ENCODE assay signal across 20 cellular contexts in the genomic region with DNA sequence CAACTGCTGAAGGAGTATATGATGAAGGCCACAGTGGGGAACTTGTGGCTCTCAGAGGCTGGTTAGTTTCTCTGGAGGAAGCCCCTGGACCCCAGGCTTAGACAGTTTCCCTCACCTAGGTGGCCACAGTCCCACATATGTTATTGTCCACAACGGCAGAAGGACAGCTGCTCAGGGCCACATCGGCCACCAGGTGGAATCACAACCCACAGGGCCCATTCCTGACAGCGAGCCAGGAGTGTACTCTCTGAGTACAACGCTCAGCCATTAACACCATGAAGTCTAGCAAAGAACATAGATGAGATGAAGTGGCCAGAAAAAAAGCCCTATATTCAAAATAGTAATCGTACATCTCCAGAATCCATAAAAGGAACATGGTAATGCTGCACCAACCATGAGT.
DNase-seq lines count a peak whose midpoint lies in the region; FAIRE-seq and TF ChIP-seq lines count a peak whose summit lies in the region.
"Had no signal": no experiment of that assay in that cellular context is flagged by ENCODE, and none has a peak within 500 bp of the region (broad histone marks: within the 10 kb centered on the region; RNA-seq: fewer than 3 reads in every experiment).

No MANE protein-coding gene starts in this region.

- no peak overlapping the region for H4K12ac ChIP-seq in trophoblast cell (ENCODE audit: low read depth, low read length)

- no peaks in the 10 kb centered on the region for H3K36me3 ChIP-seq in H1 (ENCODE audit: control insufficient read depth in 2 of 4, insufficient read depth in 4 of 4, low read length in 3 of 4)
- no peaks in the 10 kb centered on the region for H3K36me3 ChIP-seq in trophoblast cell (ENCODE audit: control insufficient read depth in 1 of 2, insufficient read depth in 2 of 2, low read length in 2 of 2)
- no peaks in the 10 kb centered on the region for H3K36me3 ChIP-seq in uterus
- H3K36me3 ChIP-seq: heart right ventricle, tibial artery had no signal

- H2AFZ ChIP-seq in H1 (ENCODE audit: low read length) (no peak overlapping the region), trophoblast cell (ENCODE audit: insufficient read depth, low read length, poor library complexity) (no peak overlapping the region)

- 87% methylated on average over 5 of the region's 5 CpGs; no CpG with 5 or more reads in 1 of the 2 experiments for WGBS in H1 (ENCODE audit: extremely low coverage in 1 of 2, insufficient coverage in 1 of 2, insufficient read length in 1 of 2, insufficient replicate concordance in 2 of 2, low coverage in 1 of 2, low lambda C conversion rate in 2 of 2, missing lambda C conversion rate in 1 of 2), 2 experiments
- no CpG with 5 or more reads among the region's 5 CpGs for WGBS in trophoblast cell (ENCODE audit: extremely low coverage, insufficient coverage, insufficient read length)

- FAIRE-seq in H1 (lab: Jason Lieb, UNC) = no peak
- FAIRE-seq: astrocyte had no signal

- no peaks in the 10 kb centered on the region for H4K20me1 ChIP-seq in H1 (replicated peaks in 1 of 2; ENCODE audit: control insufficient read depth in 1 of 2, insufficient read depth in 2 of 2, low read length in 2 of 2)

- no peak overlapping the region for H2BK15ac ChIP-seq in H1 (ENCODE audit: low read length)

- H3K9ac ChIP-seq in H1 (replicated peaks in 1 of 4; ENCODE audit: extremely low read depth in 1 of 4, low read depth in 3 of 4, low read length in 3 of 4) = no peak overlapping the region
- no peak overlapping the region for H3K9ac ChIP-seq in trophoblast cell (ENCODE audit: low read length)

- H3K23ac ChIP-seq in H1 (ENCODE audit: insufficient read length) (no peak overlapping the region), trophoblast cell (ENCODE audit: low read length) (no peak overlapping the region)

- H4K8ac ChIP-seq in H1 (ENCODE audit: extremely low read depth, insufficient read depth, low read length) (no peak overlapping the region), trophoblast cell (ENCODE audit: low read depth, low read length) (no peak overlapping the region)

- TF ChIP-seq CTCF in H1 (IDR thresholded peaks at IDR 0.05; ENCODE audit: control extremely low read depth in 1 of 3, insufficient read depth in 1 of 3, low read depth in 1 of 3, low read length in 3 of 3) (peak; percentile 33 to 56 (median 44)), uterus (IDR thresholded peaks at IDR 0.05) (no peak)

- DNase-seq in NCI-H748 (lab: John Stamatoyannopoulos, UW; ENCODE audit: unreplicated experiment) (peak; percentile 17), NCI-H748 treated with DMSO at 0.1 percent for 48 hours (lab: John Stamatoyannopoulos, UW) (no peak), HT-29 (ENCODE audit: low spot score) (peak; percentile 25), H1 (ENCODE audit: low read depth in 1 of 2, low spot score in 2 of 2) (no peak), trophoblast cell (peak; percentile 29 to 45), GOT3 (lab: John Stamatoyannopoulos, UW) (no peak), uterus (no peak), hypothalamus (lab: John Stamatoyannopoulos, UW) (no peak)
- DNase-seq: activated CD4-positive, alpha-beta memory T cell treated with anti-CD3 and anti-CD28 coated beads for 36 hours; activated T-cell treated with anti-CD3 and anti-CD28 coated beads, Interleukin-2, amount 50 U/mL, for 4 hours; CD4-positive, CD25-positive, alpha-beta regulatory T cell; islet precursor cell; Kasumi-1; NCI-H446; nephron progenitor cell; stimulated activated naive B cell treated with anti-CD40 and anti-IgM and Interleukin-4, amounts not matched to agents 10 μg/mL and 1 μg/mL and 100 μg/mL, for 72 hours; T-cell; tibial artery had no signal

- H2BK120ac ChIP-seq in H1 (replicated peaks; ENCODE audit: low read depth, low read length) = no peak overlapping the region
- no peak overlapping the region for H2BK120ac ChIP-seq in trophoblast cell (ENCODE audit: insufficient read depth, low read length, poor library complexity)

- H3K14ac ChIP-seq in H1 (ENCODE audit: insufficient read length) (no peak overlapping the region), trophoblast cell (ENCODE audit: low read length) (no peak overlapping the region)

- H3K4me2 ChIP-seq in H1 (ENCODE audit: insufficient read depth in 1 of 2, low read depth in 2 of 2, low read length in 2 of 2) (no peak overlapping the region), trophoblast cell (ENCODE audit: low read length) (no peak overlapping the region)

- CTCF ChIA-PET in H1 (lab: Charles Lee; ENCODE audit: partially characterized antibody) = interaction anchor here (0.9 to 1.2 kb wide), 4 partner anchors 10 to 425 kb away, joined by 3 read pairs; no protein-coding TSS in a partner anchor

- no peak overlapping the region for H2BK5ac ChIP-seq in H1 (ENCODE audit: low read depth, low read length)
- no peak overlapping the region for H2BK5ac ChIP-seq in trophoblast cell (ENCODE audit: low read depth, low read length, poor library complexity)

- no peaks in the 10 kb centered on the region for H3K9me3 ChIP-seq in H1 (ENCODE audit: insufficient read depth in 2 of 2, low read depth in 1 of 2, low read length in 1 of 2)
- peaks cover 2% of the 10 kb centered on the region for H3K9me3 ChIP-seq in trophoblast cell (ENCODE audit: insufficient read depth, low read depth, low read length)
- no peaks in the 10 kb centered on the region for H3K9me3 ChIP-seq in uterus
- H3K9me3 ChIP-seq: heart right ventricle, tibial artery had no signal

- H2BK12ac ChIP-seq in H1 (ENCODE audit: low read depth, low read length) (no peak overlapping the region), trophoblast cell (ENCODE audit: low read length) (no peak overlapping the region)

- H3K27ac ChIP-seq in H1 (ENCODE audit: low read depth, low read length) = no peak overlapping the region
- H3K27ac ChIP-seq in trophoblast cell (ENCODE audit: low read depth, low read length) = no peak overlapping the region
- H3K27ac ChIP-seq in uterus = no peak overlapping the region
- H3K27ac ChIP-seq: heart right ventricle, tibial artery had no signal

- H3K4me3 ChIP-seq in H1 (ENCODE audit: extremely low read depth in 1 of 4, insufficient read depth in 2 of 4, low read depth in 3 of 4, low read length in 4 of 4) = no peak overlapping the region
- H3K4me3 ChIP-seq in trophoblast cell (ENCODE audit: low read depth, low read length) = no peak overlapping the region
- H3K4me3 ChIP-seq in uterus = no peak overlapping the region
- H3K4me3 ChIP-seq: heart right ventricle, tibial artery had no signal

- TF ChIP-seq POLR2A in H1 (IDR thresholded peaks at IDR 0.05; ENCODE audit: control extremely low read depth in 1 of 2, low read depth in 2 of 2, low read length in 2 of 2) = no peak
- no peak for TF ChIP-seq POLR2A in uterus (IDR thresholded peaks at IDR 0.05)

- POLR2A ChIA-PET in H1 (lab: Charles Lee; ENCODE audit: partially characterized antibody) = no interaction called here

- intact Hi-C loops in uterus (cut with DNase I; ENCODE audit: low total_unique reads) = no loop called here

- TF ChIP-seq EP300 in H1 (IDR thresholded peaks at IDR 0.05; ENCODE audit: borderline replicate concordance in 1 of 2, low read depth in 2 of 2, low read length in 2 of 2) = no peak

- no peak overlapping the region for H4K5ac ChIP-seq in H1 (ENCODE audit: insufficient read length, low read depth, low read length)

- H3K27me3 ChIP-seq in H1 (replicated peaks in 1 of 4; ENCODE audit: control insufficient read depth in 3 of 4, extremely low read depth in 1 of 4, insufficient read depth in 3 of 4, low read length in 3 of 4) (no peaks in the 10 kb centered on the region), trophoblast cell (ENCODE audit: insufficient read depth, low read length) (no peaks in the 10 kb centered on the region), uterus (no peaks in the 10 kb centered on the region)
- H3K27me3 ChIP-seq: heart right ventricle, tibial artery had no signal

- H3K4me1 ChIP-seq in H1 (replicated peaks in 1 of 4; ENCODE audit: control insufficient read depth in 3 of 4, insufficient read depth in 4 of 4, low read length in 3 of 4) (no peaks in the 10 kb centered on the region), trophoblast cell (ENCODE audit: control insufficient read depth in 1 of 2, insufficient read depth in 2 of 2, low read length in 2 of 2) (no peaks in the 10 kb centered on the region), uterus (no peaks in the 10 kb centered on the region)
- H3K4me1 ChIP-seq: heart right ventricle, tibial artery had no signal

- H3K18ac ChIP-seq in H1 (ENCODE audit: extremely low read depth, low read length) (no peak overlapping the region), trophoblast cell (ENCODE audit: low read length) (no peak overlapping the region)

- H3K79me2 ChIP-seq in H1 (ENCODE audit: control insufficient read depth in 1 of 2, insufficient read depth in 2 of 2, low read length in 2 of 2) (no peaks in the 10 kb centered on the region), trophoblast cell (ENCODE audit: control insufficient read depth, insufficient read depth, low read length, poor library complexity) (no peaks in the 10 kb centered on the region)

- H4K91ac ChIP-seq in H1 (replicated peaks; ENCODE audit: insufficient read length, low read length) (no peak overlapping the region), trophoblast cell (ENCODE audit: low read depth, low read length) (no peak overlapping the region)

- TF ChIP-seq RAD21 in H1 (IDR thresholded peaks at IDR 0.05 in 1 of 2, conservative IDR thresholded peaks at IDR 0.05 in 1 of 2; ENCODE audit: low read depth in 2 of 2, low read length in 2 of 2) = peak; percentile 57 to 61

- no peak overlapping the region for H2BK20ac ChIP-seq in H1 (ENCODE audit: low read length)

- H3K79me1 ChIP-seq in H1 (ENCODE audit: low read depth, low read length) (no peaks in the 10 kb centered on the region), trophoblast cell (ENCODE audit: low read length) (no peaks in the 10 kb centered on the region)

- H3K4ac ChIP-seq in H1 (replicated peaks; ENCODE audit: insufficient read length, low read depth, low read length) (no peak overlapping the region), trophoblast cell (ENCODE audit: low read depth, low read length) (no peak overlapping the region)

- H2AK5ac ChIP-seq in H1 (ENCODE audit: low read depth, low read length) (no peak overlapping the region), trophoblast cell (ENCODE audit: low read length) (no peak overlapping the region)

- H3K56ac ChIP-seq in H1 (replicated peaks; ENCODE audit: insufficient read length, low read depth, low read length) = no peak overlapping the region

- no peaks in the 10 kb centered on the region for H3K23me2 ChIP-seq in H1 (ENCODE audit: low read depth, low read length)

TF ChIP-seq in H1, 55 proteins besides CTCF, POLR2A, EP300 and RAD21 (continues in another document):
- TF ChIP-seq ZNF274 (IDR thresholded peaks at IDR 0.05; ENCODE audit: borderline replicate concordance, extremely low read depth, low read length) (no peak), KDM5A (IDR thresholded peaks at IDR 0.05; ENCODE audit: low read length) (no peak), SIRT6 (IDR thresholded peaks at IDR 0.05; ENCODE audit: low read length) (no peak), RNF2 (IDR thresholded peaks at IDR 0.05; ENCODE audit: borderline replicate concordance, low read depth, low read length, missing control alignments, poor library complexity, severe bottlenecking) (no peak)

Comparison
In these comparisons a context has a peak if more than half of its experiments do, and no peak if none do; other contexts are left out.
1. DNase-seq: peak in NCI-H748 (single experiment), HT-29 (single experiment) and trophoblast cell (2 of 2); none in NCI-H748 treated with DMSO at 0.1 percent for 48 hours (single experiment), H1 (0 of 2), GOT3 (single experiment), uterus (0 of 2) and hypothalamus (0 of 51).
2. CTCF ChIP-seq: peak in H1 (3 of 3); none in uterus (0 of 4).